In the genomic region with DNA sequence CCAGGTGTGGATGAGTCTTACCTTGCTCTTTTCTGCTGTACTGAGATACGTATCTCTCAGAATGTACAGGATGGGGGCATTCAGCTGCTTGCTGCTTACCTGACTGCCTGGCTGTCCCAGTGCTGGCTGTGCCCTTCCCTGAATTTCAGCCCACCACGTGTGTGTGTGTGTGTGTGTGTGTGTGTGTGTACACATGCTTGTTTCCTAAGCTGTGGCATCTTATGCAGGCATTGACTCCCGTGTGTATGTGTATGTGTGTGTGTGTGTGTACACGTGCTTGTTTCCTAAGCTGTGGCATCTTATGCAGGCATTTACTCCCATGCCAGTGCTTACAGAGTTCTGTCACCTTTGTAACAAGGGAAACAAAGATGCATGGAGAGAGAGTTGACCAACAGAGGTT, we compare ENCODE assay signal across 34 cellular contexts.
"Had no signal": no experiment of that assay in that cellular context is flagged by ENCODE, and none has a peak within 500 bp of the region (broad histone marks: within the 10 kb centered on the region; RNA-seq: fewer than 3 reads in every experiment).

No MANE protein-coding gene starts in this region.

- ATAC-seq: activated CD4-positive, CD25-positive, alpha-beta regulatory T cell treated with anti-CD3 and anti-CD28 coated beads, Interleukin-2, amount 50 U/mL, for 24 hours; activated CD8-positive, alpha-beta T cell treated with anti-CD3 and anti-CD28 coated beads for 36 hours; activated T-cell treated with anti-CD3 and anti-CD28 coated beads, Interleukin-2, amount 50 U/mL, for 4 hours; activated T-helper 17 cell treated with anti-CD3 and anti-CD28 coated beads, Interleukin-2, amount 50 U/mL, for 72 hours; effector memory CD8-positive, alpha-beta T cell; gastroesophageal sphincter; T-helper 17 cell had no signal

- H3K27ac Mint-ChIP-seq: activated B cell treated with CpG ODN at 0.5 μM for 24 hours; activated CD8-positive, alpha-beta T cell treated with anti-CD3 and anti-CD28 coated beads for 36 hours; activated naive CD8-positive, alpha-beta T cell; activated T-helper 17 cell treated with anti-CD3 and anti-CD28 coated beads, Interleukin-2, amount 50 U/mL, for 72 hours; effector memory CD8-positive, alpha-beta T cell; T-helper 17 cell; T-helper 2 cell treated with Interferon-gamma antibody and Interleukin-4, amounts not matched to agents 5 μg/mL and 100 μg/mL, for 36 hours had no signal

- DNase-seq: activated B cell treated with CpG ODN at 0.5 μM for 24 hours; activated CD4-positive, alpha-beta T cell treated with anti-CD3 and anti-CD28 coated beads for 48 hours; activated CD4-positive, alpha-beta T cell treated with anti-CD3 and anti-CD28 coated beads, Interleukin-2, amount 50 U/mL, for 1 hour; activated CD4-positive, alpha-beta T cell treated with anti-CD3 and anti-CD28 coated beads, Interleukin-2, amount 50 U/mL, for 48 hours; activated CD8-positive, alpha-beta memory T cell treated with anti-CD3 and anti-CD28 coated beads for 24 hours; activated CD8-positive, alpha-beta T cell treated with anti-CD3 and anti-CD28 coated beads for 36 hours; activated effector memory CD4-positive, alpha-beta T cell treated with Interleukin-2 at 50 U/mL for 16 hours; activated gamma-delta T cell treated with Interleukin-2 at 50 U/mL for 16 hours; activated naive CD4-positive, alpha-beta T cell treated with anti-CD3 and anti-CD28 coated beads, Interleukin-2, amount 50 U/mL, for 16 hours; activated naive CD4-positive, alpha-beta T cell treated with Interleukin-2 at 50 U/mL for 16 hours; activated T-cell treated with anti-CD3 and anti-CD28 coated beads, Interleukin-2, amount 50 U/mL, for 4 hours; amniotic stem cell; anterior cingulate cortex; caudate nucleus; cortex of kidney; dermis blood vessel endothelial cell; effector CD4-positive, alpha-beta T cell; effector memory CD8-positive, alpha-beta T cell; esophagus squamous epithelium; foreskin melanocyte; T-helper 1 cell; T-helper 17 cell; T1000; WERI-Rb-1 had no signal

- H3K9me3 Mint-ChIP-seq: activated CD8-positive, alpha-beta T cell treated with anti-CD3 and anti-CD28 coated beads for 36 hours; activated T-helper 17 cell treated with anti-CD3 and anti-CD28 coated beads, Interleukin-2, amount 50 U/mL, for 72 hours; effector memory CD8-positive, alpha-beta T cell had no signal

- H3K27ac ChIP-seq: epithelial cell of prostate, esophagus squamous epithelium, gastroesophageal sphincter, WERI-Rb-1 had no signal

- H3K4me3 ChIP-seq: esophagus squamous epithelium, gastroesophageal sphincter had no signal

- FAIRE-seq: astrocyte, colon, endometrium, endothelial cell of umbilical vein had no signal

- H3K27me3 Mint-ChIP-seq: activated CD8-positive, alpha-beta T cell treated with anti-CD3 and anti-CD28 coated beads for 36 hours; activated naive CD8-positive, alpha-beta T cell; activated T-helper 17 cell treated with anti-CD3 and anti-CD28 coated beads, Interleukin-2, amount 50 U/mL, for 72 hours; effector memory CD8-positive, alpha-beta T cell; T-helper 17 cell had no signal

- H3K27me3 ChIP-seq: esophagus squamous epithelium, gastroesophageal sphincter had no signal

- H3K9me3 ChIP-seq: esophagus squamous epithelium, gastroesophageal sphincter had no signal

- H3K36me3 ChIP-seq: esophagus squamous epithelium, gastroesophageal sphincter had no signal

- H3K4me3 Mint-ChIP-seq: activated B cell treated with CpG ODN at 0.5 μM for 24 hours; activated CD8-positive, alpha-beta T cell treated with anti-CD3 and anti-CD28 coated beads for 36 hours; activated naive CD8-positive, alpha-beta T cell; activated T-cell treated with anti-CD3 and anti-CD28 coated beads, Interleukin-2, amount 50 U/mL, for 4 hours; activated T-helper 17 cell treated with anti-CD3 and anti-CD28 coated beads, Interleukin-2, amount 50 U/mL, for 72 hours; effector memory CD8-positive, alpha-beta T cell; T-helper 17 cell; T-helper 2 cell treated with Interferon-gamma antibody and Interleukin-4, amounts not matched to agents 5 μg/mL and 100 μg/mL, for 36 hours had no signal
